ENCODE assay signal across 9 cellular contexts in genomic region chr2:239227111-239227581, GRCh38.
DNase-seq lines count a peak whose midpoint lies in the region; TF ChIP-seq lines count a peak whose summit lies in the region.
"Had no signal": no experiment of that assay in that cellular context is flagged by ENCODE, and none has a peak within 500 bp of the region (broad histone marks: within the 10 kb centered on the region; RNA-seq: fewer than 3 reads in every experiment).

No MANE protein-coding gene starts in this region.

- no peaks in the 10 kb centered on the region for H3K9me3 ChIP-seq in muscle layer of colon (ENCODE audit: low read length)

- H3K27ac ChIP-seq in dorsolateral prefrontal cortex, result peak overlapping the region in 58 of 59 donors; percentile 49 to 99 (median 94)
- H3K27ac ChIP-seq in muscle layer of colon (ENCODE audit: low read depth, low read length), result peak overlapping the region; percentile 69
- peak overlapping the region; percentile 88 for H3K27ac ChIP-seq in temporal lobe (ENCODE audit: low read depth, low read length)

- H3K4me3 ChIP-seq in dorsolateral prefrontal cortex (no peak overlapping the region), muscle layer of colon (ENCODE audit: low read depth in 1 of 2, low read length in 2 of 2) (no peak overlapping the region)

- no peak for TF ChIP-seq CTCF in dorsolateral prefrontal cortex (IDR thresholded peaks at IDR 0.05 in 54 of 56, conservative IDR thresholded peaks at IDR 0.05 in 2 of 56; ENCODE audit: low read depth in 1 of 56, partially characterized antibody in 56 of 56)

- H3K27me3 ChIP-seq in dorsolateral prefrontal cortex, result no peaks in the 10 kb centered on the region
- no peaks in the 10 kb centered on the region for H3K27me3 ChIP-seq in muscle layer of colon (ENCODE audit: control insufficient read depth in 1 of 2, insufficient read depth in 2 of 2, low read length in 2 of 2)

- DNase-seq in LHCN-M2 (ENCODE audit: low read depth) (peak; percentile 38), dorsolateral prefrontal cortex (peak in 1 of 10 donors; percentile 45), NCI-H1694 treated with DMSO at 0.1 percent for 48 hours (lab: John Stamatoyannopoulos, UW) (no peak), SIG-M5 treated with dmso at 0.1 percent for 504 hours (lab: John Stamatoyannopoulos, UW; ENCODE audit: unreplicated experiment) (no peak), hippocampal formation (lab: John Stamatoyannopoulos, UW) (no peak), NCI-H2029 treated with DMSO at 0.1 percent for 48 hours (lab: John Stamatoyannopoulos, UW) (no peak)
- DNase-seq: activated naive CD8-positive, alpha-beta T cell treated with anti-CD3 and anti-CD28 coated beads for 36 hours had no signal

- H3K4me1 ChIP-seq in muscle layer of colon (ENCODE audit: insufficient read depth, low read length), result peaks cover 77% of the 10 kb centered on the region

- intact Hi-C loops in dorsolateral prefrontal cortex (cut with DNase I), result loop anchor here in 1 of 2 donors (5.0 kb wide), 1 partner anchor 90 kb away; no protein-coding TSS in a partner anchor

- peak overlapping the region; percentile 46 for H3K9ac ChIP-seq in muscle layer of colon (ENCODE audit: low read length)

- no peaks in the 10 kb centered on the region for H3K36me3 ChIP-seq in muscle layer of colon (ENCODE audit: insufficient read depth, low read length)
